10 cellular contexts compared by ENCODE assay signal in the genomic region with DNA sequence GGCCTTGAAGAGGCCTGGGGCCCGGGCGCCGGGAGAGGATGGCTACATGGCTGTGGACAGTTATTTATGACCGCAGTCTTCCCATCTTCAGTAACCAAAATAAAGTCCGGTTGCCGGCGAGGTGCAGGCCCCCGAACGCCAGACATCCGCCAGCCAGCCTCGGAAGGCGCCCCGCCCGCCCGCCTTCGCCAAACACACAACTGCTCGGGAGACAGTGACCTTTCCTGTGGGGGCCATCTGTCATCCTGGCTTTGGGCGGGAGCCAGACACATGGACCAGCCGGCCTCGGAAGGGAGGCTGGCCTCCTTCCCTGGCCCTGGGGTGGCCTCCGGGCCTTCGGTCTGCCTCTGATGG.
DNase-seq lines count a peak whose midpoint lies in the region; ATAC-seq and TF ChIP-seq lines count a peak whose summit lies in the region.
"Had no signal": no experiment of that assay in that cellular context is flagged by ENCODE, and none has a peak within 500 bp of the region (broad histone marks: within the 10 kb centered on the region; RNA-seq: fewer than 3 reads in every experiment).

No MANE protein-coding gene starts in this region.

- CTCF ChIA-PET in Caco-2 (lab: Charles Lee) = no interaction called here
- CTCF ChIA-PET in activated CD8-positive, alpha-beta T cell treated with anti-CD3 and anti-CD28 coated beads, Interleukin-2, amount 10 ng/mL, durations not matched to agents 7 days and 5 days (lab: Charles Lee) = no interaction called here

- H2AFZ ChIP-seq in Karpas-422 (ENCODE audit: low read length) = no peak overlapping the region

- intact Hi-C loops in Caco-2 (cut with micrococcal nuclease; ENCODE audit: unreplicated experiment) = no loop called here
- intact Hi-C loops in sciatic nerve (cut with DNase I) = no loop called here

- DNase-seq in Caco-2 = no peak
- no peak for DNase-seq in adipocyte (ENCODE audit: low read depth)
- DNase-seq in hepatic stellate cell (ENCODE audit: low spot score) = peak; percentile 69
- DNase-seq in sciatic nerve (ENCODE audit: low spot score) = peak; percentile 85
- DNase-seq in Karpas-422 = no peak
- no peak for DNase-seq in NCI-H2227 (lab: John Stamatoyannopoulos, UW; ENCODE audit: unreplicated experiment)
- no peak for DNase-seq in activated CD8-positive, alpha-beta T cell treated with anti-CD3 and anti-CD28 coated beads, Interleukin-2, amount 10 ng/mL, durations not matched to agents 7 days and 5 days
- DNase-seq: CD8-positive, alpha-beta T cell had no signal

- ATAC-seq in sciatic nerve = peak; percentile 54
- no peak for ATAC-seq in HG02884 (IDR thresholded peaks at IDR 0.05; ENCODE audit: unreplicated experiment)
- no peak for ATAC-seq in activated CD8-positive, alpha-beta T cell treated with anti-CD3 and anti-CD28 coated beads, Interleukin-2, amount 10 ng/mL, durations not matched to agents 7 days and 5 days
- ATAC-seq: CD8-positive, alpha-beta T cell; stimulated activated memory B cell treated with anti-CD40 and anti-IgM and Interleukin-4, amounts not matched to agents 10 μg/mL and 1 μg/mL and 100 μg/mL, for 72 hours had no signal

- POLR2A ChIA-PET in Caco-2 (lab: Charles Lee) = no interaction called here
- POLR2A ChIA-PET in activated CD8-positive, alpha-beta T cell treated with anti-CD3 and anti-CD28 coated beads, Interleukin-2, amount 10 ng/mL, durations not matched to agents 7 days and 5 days (lab: Charles Lee) = no interaction called here

- H3K4me3 ChIP-seq in Caco-2 (ENCODE audit: low read depth, low read length) (no peak overlapping the region), adipocyte (ENCODE audit: low read length) (peak overlapping the region; percentile 61), Karpas-422 (ENCODE audit: low read length) (no peak overlapping the region)

- no peaks in the 10 kb centered on the region for H3K9me3 Mint-ChIP-seq in Caco-2 (ENCODE audit: unreplicated experiment)
- H3K9me3 Mint-ChIP-seq in activated CD8-positive, alpha-beta T cell treated with anti-CD3 and anti-CD28 coated beads, Interleukin-2, amount 10 ng/mL, durations not matched to agents 7 days and 5 days (ENCODE audit: insufficient read depth) = no peaks in the 10 kb centered on the region
- H3K9me3 Mint-ChIP-seq: CD8-positive, alpha-beta T cell; stimulated activated memory B cell treated with anti-CD40 and anti-IgM and Interleukin-4, amounts not matched to agents 10 μg/mL and 1 μg/mL and 100 μg/mL, for 72 hours had no signal

- no peak overlapping the region for H3K4me3 Mint-ChIP-seq in Caco-2 (ENCODE audit: unreplicated experiment)
- H3K4me3 Mint-ChIP-seq in activated CD8-positive, alpha-beta T cell treated with anti-CD3 and anti-CD28 coated beads, Interleukin-2, amount 10 ng/mL, durations not matched to agents 7 days and 5 days = no peak overlapping the region
- H3K4me3 Mint-ChIP-seq: CD8-positive, alpha-beta T cell; stimulated activated memory B cell treated with anti-CD40 and anti-IgM and Interleukin-4, amounts not matched to agents 10 μg/mL and 1 μg/mL and 100 μg/mL, for 72 hours had no signal

- H3K4me1 Mint-ChIP-seq in Caco-2 (ENCODE audit: low read depth, unreplicated experiment) = peaks cover 7% of the 10 kb centered on the region
- peaks cover 18% of the 10 kb centered on the region for H3K4me1 Mint-ChIP-seq in activated CD8-positive, alpha-beta T cell treated with anti-CD3 and anti-CD28 coated beads, Interleukin-2, amount 10 ng/mL, durations not matched to agents 7 days and 5 days (ENCODE audit: low read depth)
- H3K4me1 Mint-ChIP-seq: stimulated activated memory B cell treated with anti-CD40 and anti-IgM and Interleukin-4, amounts not matched to agents 10 μg/mL and 1 μg/mL and 100 μg/mL, for 72 hours had no signal

- peak overlapping the region; percentile 90 for H3K27ac Mint-ChIP-seq in Caco-2 (ENCODE audit: unreplicated experiment)
- no peak overlapping the region for H3K27ac Mint-ChIP-seq in activated CD8-positive, alpha-beta T cell treated with anti-CD3 and anti-CD28 coated beads, Interleukin-2, amount 10 ng/mL, durations not matched to agents 7 days and 5 days
- H3K27ac Mint-ChIP-seq: CD8-positive, alpha-beta T cell; stimulated activated memory B cell treated with anti-CD40 and anti-IgM and Interleukin-4, amounts not matched to agents 10 μg/mL and 1 μg/mL and 100 μg/mL, for 72 hours had no signal

- no peak overlapping the region for H3K27ac ChIP-seq in Karpas-422 (ENCODE audit: low read length)

- peak overlapping the region; percentile 69 for H3K9ac ChIP-seq in adipocyte (ENCODE audit: low read length)
- no peak overlapping the region for H3K9ac ChIP-seq in Karpas-422 (ENCODE audit: low read length)

- H3K4me1 ChIP-seq in Caco-2 (peaks cover 14% of the 10 kb centered on the region), adipocyte (ENCODE audit: control insufficient read depth, insufficient read depth, low read length) (peaks cover 42% of the 10 kb centered on the region), Karpas-422 (ENCODE audit: low read length) (no peaks in the 10 kb centered on the region)

- H3K36me3 Mint-ChIP-seq in Caco-2 (ENCODE audit: insufficient read depth, unreplicated experiment) = no peaks in the 10 kb centered on the region
- H3K36me3 Mint-ChIP-seq in activated CD8-positive, alpha-beta T cell treated with anti-CD3 and anti-CD28 coated beads, Interleukin-2, amount 10 ng/mL, durations not matched to agents 7 days and 5 days (ENCODE audit: low read depth) = no peaks in the 10 kb centered on the region
- H3K36me3 Mint-ChIP-seq: CD8-positive, alpha-beta T cell; stimulated activated memory B cell treated with anti-CD40 and anti-IgM and Interleukin-4, amounts not matched to agents 10 μg/mL and 1 μg/mL and 100 μg/mL, for 72 hours had no signal

- no TSS peak for BruUV-seq in Caco-2 (replicated peaks; lab: Mats Ljungman, UMichigan)

- TF ChIP-seq CTCF in Caco-2 (IDR thresholded peaks at IDR 0.05; ENCODE audit: insufficient read depth in 1 of 2, low read depth in 1 of 2, low read length in 1 of 2, severe bottlenecking in 1 of 2, unreplicated experiment in 1 of 2) = no peak

- H3K27me3 ChIP-seq in Caco-2 (replicated peaks; ENCODE audit: control insufficient read depth, insufficient read depth, low read length) (no peaks in the 10 kb centered on the region), adipocyte (replicated peaks; ENCODE audit: control insufficient read depth, insufficient read depth, low read length) (no peaks in the 10 kb centered on the region), Karpas-422 (ENCODE audit: low read length) (no peaks in the 10 kb centered on the region)

- H3K9me3 ChIP-seq in Caco-2 = no peaks in the 10 kb centered on the region
- no peaks in the 10 kb centered on the region for H3K9me3 ChIP-seq in adipocyte (ENCODE audit: control insufficient read depth, low read length)
- no peaks in the 10 kb centered on the region for H3K9me3 ChIP-seq in Karpas-422 (ENCODE audit: low read length)

- H3K27me3 Mint-ChIP-seq in Caco-2 (ENCODE audit: insufficient read depth, unreplicated experiment) = no peaks in the 10 kb centered on the region
- peaks cover 4% of the 10 kb centered on the region for H3K27me3 Mint-ChIP-seq in activated CD8-positive, alpha-beta T cell treated with anti-CD3 and anti-CD28 coated beads, Interleukin-2, amount 10 ng/mL, durations not matched to agents 7 days and 5 days (ENCODE audit: low read depth)

- no peaks in the 10 kb centered on the region for H4K20me1 ChIP-seq in Karpas-422 (ENCODE audit: insufficient read depth, low read depth, low read length)

- H3K4me2 ChIP-seq in Karpas-422 (ENCODE audit: low read depth, low read length, poor library complexity, severe bottlenecking) = no peak overlapping the region

- no peaks in the 10 kb centered on the region for H3K79me2 ChIP-seq in Karpas-422 (ENCODE audit: low read length)

- no peaks in the 10 kb centered on the region for H3K9me2 ChIP-seq in Karpas-422 (replicated peaks; ENCODE audit: insufficient read depth, low read length)

- H3K36me3 ChIP-seq in Caco-2 (ENCODE audit: control insufficient read depth, insufficient read depth, low read length) (no peaks in the 10 kb centered on the region), adipocyte (ENCODE audit: control insufficient read depth, insufficient read depth, low read length, severe bottlenecking) (no peaks in the 10 kb centered on the region), Karpas-422 (ENCODE audit: insufficient read depth, low read length) (no peaks in the 10 kb centered on the region)

Comparison
In these comparisons a context has a peak if more than half of its experiments do, and no peak if none do; other contexts are left out.
1. DNase-seq: peak in hepatic stellate cell (single experiment) and sciatic nerve (single experiment); none in Caco-2 (0 of 2), adipocyte (single experiment), Karpas-422 (single experiment), NCI-H2227 (single experiment) and activated CD8-positive, alpha-beta T cell treated with anti-CD3 and anti-CD28 coated beads, Interleukin-2, amount 10 ng/mL, durations not matched to agents 7 days and 5 days (single experiment).